In genomic region chr13:43865892-43866291, GRCh38 we compare ENCODE assay signal across 1 cellular context.
TF ChIP-seq lines count a peak whose summit lies in the region.

No MANE protein-coding gene starts in this region.

TF ChIP-seq in SK-N-SH, 30 proteins besides CTCF, POLR2A, EP300 and RAD21 (continued from another document):
- peak; percentile 36; the same call in 1 of the 2 replicates for TF ChIP-seq ZBTB33 (IDR thresholded peaks at IDR 0.05; ENCODE audit: borderline replicate concordance, low read depth)
- TF ChIP-seq SIN3A (IDR thresholded peaks at IDR 0.05; ENCODE audit: borderline replicate concordance, low read depth, low read length) = no peak
- peak; percentile 32 for TF ChIP-seq TCF12 (IDR thresholded peaks at IDR 0.05)
- no peak for TF ChIP-seq MEF2A (IDR thresholded peaks at IDR 0.05; ENCODE audit: borderline replicate concordance, low read depth)
- no peak for TF ChIP-seq EZH2phosphoT487 (IDR thresholded peaks at IDR 0.05; ENCODE audit: borderline replicate concordance, low read depth)
TF ChIP-seq in SK-N-SH: peak in this region for 4.
